In genomic region chr11:45024357-45024756, GRCh38 we compare ENCODE assay signal across 15 cellular contexts.
DNase-seq lines count a peak whose midpoint lies in the region; ATAC-seq and TF ChIP-seq lines count a peak whose summit lies in the region.
"Had no signal": no experiment of that assay in that cellular context is flagged by ENCODE, and none has a peak within 500 bp of the region (broad histone marks: within the 10 kb centered on the region; RNA-seq: fewer than 3 reads in every experiment).

No MANE protein-coding gene starts in this region.

- BruUV-seq in Caco-2 (replicated peaks; lab: Mats Ljungman, UMichigan), result no TSS peak

- ATAC-seq in Right ventricle myocardium inferior (no peak), HG02798 (IDR thresholded peaks at IDR 0.05; ENCODE audit: poor library complexity, unreplicated experiment) (no peak)
- ATAC-seq: CD8-positive, alpha-beta T cell had no signal

- peaks cover 8% of the 10 kb centered on the region for H3K4me1 Mint-ChIP-seq in endodermal cell
- no peaks in the 10 kb centered on the region for H3K4me1 Mint-ChIP-seq in Caco-2 (ENCODE audit: low read depth, unreplicated experiment)

- H3K36me3 Mint-ChIP-seq in endodermal cell (ENCODE audit: low read depth) (no peaks in the 10 kb centered on the region), Caco-2 (ENCODE audit: insufficient read depth, unreplicated experiment) (no peaks in the 10 kb centered on the region)
- H3K36me3 Mint-ChIP-seq: CD14-positive monocyte; CD8-positive, alpha-beta T cell had no signal

- H3K4me3 ChIP-seq in right atrium auricular region (no peak overlapping the region), endodermal cell (ENCODE audit: low read length) (no peak overlapping the region), Caco-2 (ENCODE audit: low read depth, low read length) (no peak overlapping the region)
- H3K4me3 ChIP-seq: HAP-1 had no signal

- H3K4me1 ChIP-seq in right atrium auricular region, result peaks cover 0 to 41% of the 10 kb centered on the region in 2 donors
- H3K4me1 ChIP-seq in endodermal cell (ENCODE audit: control insufficient read depth, insufficient read depth, low read length), result no peaks in the 10 kb centered on the region
- no peaks in the 10 kb centered on the region for H3K4me1 ChIP-seq in Caco-2
- H3K4me1 ChIP-seq: HAP-1 had no signal

- no peaks in the 10 kb centered on the region for H3K36me3 ChIP-seq in right atrium auricular region
- no peaks in the 10 kb centered on the region for H3K36me3 ChIP-seq in endodermal cell (ENCODE audit: control insufficient read depth, insufficient read depth, low read length)
- H3K36me3 ChIP-seq in Caco-2 (ENCODE audit: control insufficient read depth, insufficient read depth, low read length), result no peaks in the 10 kb centered on the region
- H3K36me3 ChIP-seq: HAP-1 had no signal

- POLR2A ChIA-PET in Caco-2 (lab: Charles Lee), result no interaction called here

- H3K27ac Mint-ChIP-seq in endodermal cell (no peak overlapping the region), Caco-2 (ENCODE audit: unreplicated experiment) (no peak overlapping the region)
- H3K27ac Mint-ChIP-seq: CD14-positive monocyte; CD8-positive, alpha-beta T cell had no signal

- intact Hi-C loops in Right ventricle myocardium inferior (cut with DNase I) (no loop called here), posterior vena cava (cut with DNase I) (loop anchor here in 1 of 2 donors (10.0 kb wide), 1 partner anchor 60 kb away; no protein-coding TSS in a partner anchor), Caco-2 (cut with micrococcal nuclease; ENCODE audit: unreplicated experiment) (no loop called here)

- CTCF ChIA-PET in Caco-2 (lab: Charles Lee), result no interaction called here

- H3K27ac ChIP-seq in right atrium auricular region, result no peak overlapping the region
- H3K27ac ChIP-seq in endodermal cell (ENCODE audit: low read depth, low read length), result no peak overlapping the region

- H3K27me3 ChIP-seq in right atrium auricular region (no peaks in the 10 kb centered on the region), endodermal cell (ENCODE audit: control insufficient read depth, insufficient read depth, low read length, poor library complexity, severe bottlenecking) (no peaks in the 10 kb centered on the region), Caco-2 (replicated peaks; ENCODE audit: control insufficient read depth, insufficient read depth, low read length) (0 out of 2 replicates have a peak, but pooled peaks cover 1% of the 10 kb centered on the region)

- H3K9me3 ChIP-seq in right atrium auricular region (no peaks in the 10 kb centered on the region), endodermal cell (ENCODE audit: control insufficient read depth, low read length) (no peaks in the 10 kb centered on the region), Caco-2 (no peaks in the 10 kb centered on the region)
- H3K9me3 ChIP-seq: HAP-1 had no signal

- H3K9me3 Mint-ChIP-seq in endodermal cell, result no peaks in the 10 kb centered on the region
- H3K9me3 Mint-ChIP-seq in Caco-2 (ENCODE audit: unreplicated experiment), result no peaks in the 10 kb centered on the region
- H3K9me3 Mint-ChIP-seq: CD8-positive, alpha-beta T cell; IgD-negative memory B cell had no signal

- DNase-seq in right atrium auricular region (ENCODE audit: low spot score), result peak; percentile 40
- DNase-seq in Right ventricle myocardium inferior (ENCODE audit: missing footprints), result no peak
- DNase-seq in endodermal cell, result peak; percentile 26
- DNase-seq in posterior vena cava (ENCODE audit: low spot score), result peak; percentile 18
- DNase-seq in Caco-2, result no peak
- DNase-seq in central memory CD4-positive, alpha-beta T cell, result no peak
- DNase-seq: ACHN; CD8-positive, alpha-beta T cell; COR-L47; DMS53; GF-D8 had no signal

- no peak overlapping the region for H3K9ac ChIP-seq in endodermal cell (ENCODE audit: extremely low read depth, low read length, poor library complexity, severe bottlenecking)

- H3K4me3 Mint-ChIP-seq in endodermal cell (no peak overlapping the region), Caco-2 (ENCODE audit: unreplicated experiment) (no peak overlapping the region)
- H3K4me3 Mint-ChIP-seq: CD14-positive monocyte; CD8-positive, alpha-beta T cell had no signal

- WGBS in endodermal cell (ENCODE audit: insufficient coverage in 1 of 2, insufficient read length in 1 of 2), 2 experiments, result 76 to 89% methylated on average over 4 of the region's 4 CpGs

- H3K27me3 Mint-ChIP-seq in endodermal cell (ENCODE audit: insufficient read depth) (no peaks in the 10 kb centered on the region), Caco-2 (ENCODE audit: insufficient read depth, unreplicated experiment) (peaks cover 21% of the 10 kb centered on the region)

- TF ChIP-seq CTCF in right atrium auricular region (IDR thresholded peaks at IDR 0.05) (no peak), endodermal cell (conservative IDR thresholded peaks at IDR 0.05) (no peak), Caco-2 (IDR thresholded peaks at IDR 0.05; ENCODE audit: insufficient read depth in 1 of 2, low read depth in 1 of 2, low read length in 1 of 2, severe bottlenecking in 1 of 2, unreplicated experiment in 1 of 2) (no peak)

Comparison
In these comparisons a context has a peak if more than half of its experiments do, and no peak if none do; other contexts are left out.
1. DNase-seq: peak in right atrium auricular region (single experiment), endodermal cell (single experiment) and posterior vena cava (single experiment); none in Right ventricle myocardium inferior (single experiment), Caco-2 (0 of 2) and central memory CD4-positive, alpha-beta T cell (single experiment).